7 cellular contexts compared by ENCODE assay signal in genomic region chr19:16605552-16605951, GRCh38. TPM values are rescaled to one million over a fixed set of nuclear protein-coding genes. Genes with fewer than 3 reads are reported as not detected.
DNase-seq lines count a peak whose midpoint lies in the region; ATAC-seq and TF ChIP-seq lines count a peak whose summit lies in the region.
"Had no signal": no experiment of that assay in that cellular context is flagged by ENCODE, and none has a peak within 500 bp of the region (broad histone marks: within the 10 kb centered on the region; RNA-seq: fewer than 3 reads in every experiment).

No MANE protein-coding gene starts in this region.

- H3K4me3 ChIP-seq in esophagus squamous epithelium (no peak overlapping the region), stomach (no peak overlapping the region)

- H3K27ac ChIP-seq in esophagus squamous epithelium = peak overlapping the region; percentile 4 to 77 (median 50)
- H3K27ac ChIP-seq in stomach = peak overlapping the region in 3 of 5 donors; percentile 7 to 87 (median 38)

- no peak for ATAC-seq in GM19023 (IDR thresholded peaks at IDR 0.05; ENCODE audit: unreplicated experiment)
- ATAC-seq in GM19467 (IDR thresholded peaks at IDR 0.05; ENCODE audit: unreplicated experiment) = no peak

- DNase-seq in activated CD4-positive, alpha-beta T cell treated with anti-CD3 and anti-CD28 coated beads, Interleukin-2, amount 10 ng/mL, durations not matched to agents 7 days and 5 days = no peak
- no peak for DNase-seq in activated CD4-positive, alpha-beta T cell treated with anti-CD3 and anti-CD28 coated beads, Interleukin-2, amount 50 U/mL, for 48 hours
- DNase-seq in esophagus squamous epithelium (lab: John Stamatoyannopoulos, UW) = no peak
- DNase-seq in stomach = no peak
- DNase-seq: activated CD4-positive, CD25-positive, alpha-beta regulatory T cell treated with anti-CD3 and anti-CD28 coated beads, Interleukin-2, amount 50 U/mL, for 72 hours had no signal

- intact Hi-C loops in esophagus squamous epithelium (cut with DNase I) (no loop called here), stomach (cut with DNase I; ENCODE audit: low total_unique reads) (no loop called here)

- H3K9me3 ChIP-seq in esophagus squamous epithelium (no peaks in the 10 kb centered on the region), stomach (no peaks in the 10 kb centered on the region)

- CTCF ChIA-PET in activated CD4-positive, alpha-beta T cell treated with anti-CD3 and anti-CD28 coated beads, Interleukin-2, amount 10 ng/mL, durations not matched to agents 7 days and 5 days (lab: Charles Lee) = no interaction called here

- peaks cover 38% of the 10 kb centered on the region for H3K4me1 Mint-ChIP-seq in activated CD4-positive, alpha-beta T cell treated with anti-CD3 and anti-CD28 coated beads, Interleukin-2, amount 10 ng/mL, durations not matched to agents 7 days and 5 days

- no peak overlapping the region for H3K4me3 Mint-ChIP-seq in activated CD4-positive, alpha-beta T cell treated with anti-CD3 and anti-CD28 coated beads, Interleukin-2, amount 10 ng/mL, durations not matched to agents 7 days and 5 days

- no peaks in the 10 kb centered on the region for H3K9me3 Mint-ChIP-seq in activated CD4-positive, alpha-beta T cell treated with anti-CD3 and anti-CD28 coated beads, Interleukin-2, amount 10 ng/mL, durations not matched to agents 7 days and 5 days

- no peak for TF ChIP-seq EP300 in stomach (IDR thresholded peaks at IDR 0.05)

- POLR2A ChIA-PET in activated CD4-positive, alpha-beta T cell treated with anti-CD3 and anti-CD28 coated beads, Interleukin-2, amount 10 ng/mL, durations not matched to agents 7 days and 5 days (lab: Charles Lee) = no interaction called here

- no peaks in the 10 kb centered on the region for H3K27me3 Mint-ChIP-seq in activated CD4-positive, alpha-beta T cell treated with anti-CD3 and anti-CD28 coated beads, Interleukin-2, amount 10 ng/mL, durations not matched to agents 7 days and 5 days

- H3K36me3 ChIP-seq in esophagus squamous epithelium = no peaks in the 10 kb centered on the region
- H3K36me3 ChIP-seq in stomach = peaks cover 0 to 5% (median 0%) of the 10 kb centered on the region in 4 donors

- peak overlapping the region; percentile 65 for H3K27ac Mint-ChIP-seq in activated CD4-positive, alpha-beta T cell treated with anti-CD3 and anti-CD28 coated beads, Interleukin-2, amount 10 ng/mL, durations not matched to agents 7 days and 5 days

- TF ChIP-seq POLR2A in esophagus squamous epithelium (IDR thresholded peaks at IDR 0.05) (no peak), stomach (IDR thresholded peaks at IDR 0.05) (no peak)

- H3K4me1 ChIP-seq in esophagus squamous epithelium = peaks cover 3 to 59% (median 27%) of the 10 kb centered on the region in 3 donors
- peaks cover 34 to 82% (median 63%) of the 10 kb centered on the region in 4 donors for H3K4me1 ChIP-seq in stomach

- H3K36me3 Mint-ChIP-seq in activated CD4-positive, alpha-beta T cell treated with anti-CD3 and anti-CD28 coated beads, Interleukin-2, amount 10 ng/mL, durations not matched to agents 7 days and 5 days (ENCODE audit: low read depth) = no peaks in the 10 kb centered on the region

- WGBS in esophagus squamous epithelium, 2 donors = 68 to 81% methylated on average over 6 to 7 of the region's 7 CpGs
- WGBS in stomach, 5 donors = 48 to 64% (median 55%) methylated on average over 7 of the region's 7 CpGs

- TF ChIP-seq CTCF in esophagus squamous epithelium (IDR thresholded peaks at IDR 0.05) = no peak
- no peak for TF ChIP-seq CTCF in stomach (IDR thresholded peaks at IDR 0.05)

- no peaks in the 10 kb centered on the region for H3K27me3 ChIP-seq in esophagus squamous epithelium
- no peaks in the 10 kb centered on the region for H3K27me3 ChIP-seq in stomach

RNA-seq across cellular contexts. Expression of gene MED26, which starts 22.5 kb away (rescaled TPM):
- total RNA-seq in activated CD4-positive, alpha-beta T cell treated with anti-CD3 and anti-CD28 coated beads, Interleukin-2, amount 10 ng/mL, durations not matched to agents 7 days and 5 days = 10 to 100 TPM; 14.6 to 15.6 TPM
- 1 to 10 TPM; 5.1 to 9.9 (median 8.4) TPM for total RNA-seq in esophagus squamous epithelium
- 10 to 100 TPM in 2 of 5 donors, 1 to 10 TPM in 2, under 1 TPM in 1; 0.58 to 41.7 (median 6.2) TPM for total RNA-seq in stomach
- 1 to 10 TPM; 2.9 to 4.8 (median 3.8) TPM for polyA plus RNA-seq in stomach

RNA-seq across cellular contexts. Expression of gene SLC35E1, which starts 33.3 kb away (rescaled TPM):
- total RNA-seq in activated CD4-positive, alpha-beta T cell treated with anti-CD3 and anti-CD28 coated beads, Interleukin-2, amount 10 ng/mL, durations not matched to agents 7 days and 5 days = 10 to 100 TPM; 40.6 to 43.1 TPM
- total RNA-seq in esophagus squamous epithelium (10 to 100 TPM; 22.6 to 29.4 (median 25.3) TPM), stomach (10 to 100 TPM; 18.3 to 63.7 (median 52.5) TPM)
- polyA plus RNA-seq in stomach = 10 to 100 TPM; 16.2 to 21.7 (median 16.8) TPM

RNA-seq across cellular contexts. Expression of gene SMIM7, which starts 54.4 kb away (rescaled TPM):
- 10 to 100 TPM; 58.4 to 59.6 TPM for total RNA-seq in activated CD4-positive, alpha-beta T cell treated with anti-CD3 and anti-CD28 coated beads, Interleukin-2, amount 10 ng/mL, durations not matched to agents 7 days and 5 days
- total RNA-seq in esophagus squamous epithelium (10 to 100 TPM; 54.0 to 89.5 (median 66.3) TPM), stomach (100 to 1,000 TPM in 2 of 5 donors, 10 to 100 TPM in 3; 35.9 to 224 (median 93.4) TPM)
- polyA plus RNA-seq in stomach = 100 to 1,000 TPM in 1 of 3 donors, 10 to 100 TPM in 2; 78.3 to 106 (median 83.0) TPM

RNA-seq across cellular contexts. Expression of gene TMEM38A, which starts 55.4 kb away (rescaled TPM):
- 1 to 10 TPM; 1.1 to 1.7 TPM for total RNA-seq in activated CD4-positive, alpha-beta T cell treated with anti-CD3 and anti-CD28 coated beads, Interleukin-2, amount 10 ng/mL, durations not matched to agents 7 days and 5 days
- total RNA-seq in esophagus squamous epithelium (1 to 10 TPM; 2.0 to 5.6 (median 2.7) TPM), stomach (10 to 100 TPM in 2 of 5 donors, 1 to 10 TPM in 2, under 1 TPM in 1; 0.58 to 69.4 (median 8.9) TPM)
- polyA plus RNA-seq in stomach = 10 to 100 TPM in 1 of 3 donors, 1 to 10 TPM in 2; 5.2 to 13.6 (median 6.3) TPM
